Comparison of ENCODE assay signal across 36 cellular contexts in the genomic region with DNA sequence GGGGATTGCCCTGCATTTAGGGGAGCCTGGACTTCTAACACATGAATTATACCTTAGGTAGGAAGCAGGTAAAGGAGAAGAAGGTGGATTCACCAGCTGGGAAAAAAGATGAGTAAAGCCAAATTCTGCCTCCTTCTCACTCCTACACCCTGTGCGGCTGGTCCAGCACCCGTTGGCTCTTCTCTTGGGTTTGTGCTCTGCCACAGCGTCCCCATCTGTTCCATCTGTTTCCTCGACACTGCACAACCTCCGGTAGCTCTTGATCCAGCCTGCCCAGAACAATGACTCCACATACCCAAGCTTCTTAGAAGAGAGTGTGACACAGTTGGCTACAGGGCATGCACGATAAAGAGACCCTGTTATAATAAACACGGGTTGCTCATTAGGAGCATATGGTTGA. TPM values are rescaled to one million over a fixed set of nuclear protein-coding genes. Genes with fewer than 3 reads are reported as not detected.
"Had no signal": no experiment of that assay in that cellular context is flagged by ENCODE, and none has a peak within 500 bp of the region (broad histone marks: within the 10 kb centered on the region; RNA-seq: fewer than 3 reads in every experiment).

No MANE protein-coding gene starts in this region.

- H3K27me3 Mint-ChIP-seq: activated B cell treated with CpG ODN at 0.5 μM for 24 hours; activated CD4-positive, alpha-beta memory T cell treated with anti-CD3 and anti-CD28 coated beads, Interleukin-2, amount 10 ng/mL, durations not matched to agents 7 days and 5 days; activated CD8-positive, alpha-beta memory T cell treated with anti-CD3 and anti-CD28 coated beads, Interleukin-2, amount 10 ng/mL, durations not matched to agents 7 days and 5 days; central memory CD8-positive, alpha-beta T cell had no signal

- FAIRE-seq: astrocyte, RCC 7860 had no signal

- H3K4me1 Mint-ChIP-seq: activated B cell treated with CpG ODN at 0.5 μM for 24 hours; activated CD4-positive, alpha-beta memory T cell treated with anti-CD3 and anti-CD28 coated beads, Interleukin-2, amount 10 ng/mL, durations not matched to agents 7 days and 5 days; activated CD8-positive, alpha-beta memory T cell treated with anti-CD3 and anti-CD28 coated beads, Interleukin-2, amount 10 ng/mL, durations not matched to agents 7 days and 5 days; central memory CD8-positive, alpha-beta T cell had no signal

- H3K4me3 Mint-ChIP-seq: activated B cell treated with CpG ODN at 0.5 μM for 24 hours; activated CD4-positive, alpha-beta memory T cell treated with anti-CD3 and anti-CD28 coated beads, Interleukin-2, amount 10 ng/mL, durations not matched to agents 7 days and 5 days; activated CD8-positive, alpha-beta memory T cell treated with anti-CD3 and anti-CD28 coated beads, Interleukin-2, amount 10 ng/mL, durations not matched to agents 7 days and 5 days; central memory CD8-positive, alpha-beta T cell had no signal

- H3K9me3 Mint-ChIP-seq: activated B cell treated with CpG ODN at 0.5 μM for 24 hours; activated CD4-positive, alpha-beta memory T cell treated with anti-CD3 and anti-CD28 coated beads, Interleukin-2, amount 10 ng/mL, durations not matched to agents 7 days and 5 days; activated naive CD4-positive, alpha-beta T cell treated with anti-CD3 and anti-CD28 coated beads, Interleukin-2, amount 50 U/mL, for 72 hours had no signal

- H3K27ac Mint-ChIP-seq: activated B cell treated with CpG ODN at 0.5 μM for 24 hours; activated CD4-positive, alpha-beta memory T cell treated with anti-CD3 and anti-CD28 coated beads, Interleukin-2, amount 10 ng/mL, durations not matched to agents 7 days and 5 days; activated CD8-positive, alpha-beta memory T cell treated with anti-CD3 and anti-CD28 coated beads, Interleukin-2, amount 10 ng/mL, durations not matched to agents 7 days and 5 days; activated naive CD4-positive, alpha-beta T cell treated with anti-CD3 and anti-CD28 coated beads, Interleukin-2, amount 50 U/mL, for 72 hours had no signal

- H3K27ac ChIP-seq: adrenal gland, brain microvascular endothelial cell, cardiac muscle cell, PC-9, RWPE1, VCaP had no signal

- H3K9me3 ChIP-seq: adrenal gland had no signal

- DNase-seq: activated B cell treated with CpG ODN at 0.5 μM for 24 hours; activated CD4-positive, alpha-beta memory T cell treated with anti-CD3 and anti-CD28 coated beads, Interleukin-2, amount 10 ng/mL, durations not matched to agents 7 days and 5 days; activated CD4-positive, alpha-beta T cell treated with anti-CD3 and anti-CD28 coated beads for 4 hours; activated CD4-positive, CD25-positive, alpha-beta regulatory T cell treated with anti-CD3 and anti-CD28 coated beads, Interleukin-2, amount 50 U/mL, for 72 hours; activated CD8-positive, alpha-beta memory T cell treated with anti-CD3 and anti-CD28 coated beads for 24 hours; activated CD8-positive, alpha-beta memory T cell treated with anti-CD3 and anti-CD28 coated beads, Interleukin-2, amount 10 ng/mL, durations not matched to agents 7 days and 5 days; activated CD8-positive, alpha-beta memory T cell treated with anti-CD3 and anti-CD28 coated beads, Interleukin-2, amount 50 U/mL, for 48 hours; activated effector memory CD4-positive, alpha-beta T cell treated with anti-CD3 and anti-CD28 coated beads, Interleukin-2, amount 50 U/mL, for 16 hours; activated naive CD4-positive, alpha-beta T cell treated with Interleukin-2 at 50 U/mL for 16 hours; activated T-cell treated with anti-CD3 and anti-CD28 coated beads, Interleukin-2, amount 50 U/mL, for 48 hours; brain microvascular endothelial cell; Karpas-422; KBM-7; NCI-H1436; NCI-H187; NCI-H2029 treated with DMSO at 0.1 percent for 48 hours; NCI-H2107; NCI-H2171; NCI-H774; SIG-M5; T-helper 1 cell; T-helper 2 cell; T-helper 9 cell had no signal

- H3K4me1 ChIP-seq: adrenal gland had no signal

- H3K36me3 ChIP-seq: adrenal gland, brain microvascular endothelial cell, cardiac muscle cell had no signal

- ATAC-seq: activated CD8-positive, alpha-beta memory T cell treated with anti-CD3 and anti-CD28 coated beads, Interleukin-2, amount 10 ng/mL, durations not matched to agents 7 days and 5 days; activated naive CD4-positive, alpha-beta T cell treated with anti-CD3 and anti-CD28 coated beads, Interleukin-2, amount 50 U/mL, for 72 hours had no signal

- H3K4me3 ChIP-seq: adrenal gland, cardiac muscle cell, PC-9 had no signal

- H3K27me3 ChIP-seq: adrenal gland, brain microvascular endothelial cell, cardiac muscle cell had no signal

- H3K36me3 Mint-ChIP-seq: activated CD8-positive, alpha-beta memory T cell treated with anti-CD3 and anti-CD28 coated beads, Interleukin-2, amount 10 ng/mL, durations not matched to agents 7 days and 5 days; activated naive CD4-positive, alpha-beta T cell treated with anti-CD3 and anti-CD28 coated beads, Interleukin-2, amount 50 U/mL, for 72 hours had no signal

RNA-seq across cellular contexts. Expression of a gene that starts 32.0 kb away (rescaled TPM):
- total RNA-seq: activated B cell treated with CpG ODN at 0.5 μM for 24 hours; activated CD4-positive, alpha-beta memory T cell treated with anti-CD3 and anti-CD28 coated beads, Interleukin-2, amount 10 ng/mL, durations not matched to agents 7 days and 5 days; activated CD8-positive, alpha-beta memory T cell treated with anti-CD3 and anti-CD28 coated beads, Interleukin-2, amount 10 ng/mL, durations not matched to agents 7 days and 5 days; activated naive CD4-positive, alpha-beta T cell treated with anti-CD3 and anti-CD28 coated beads, Interleukin-2, amount 50 U/mL, for 72 hours; adrenal gland; astrocyte; cardiac muscle cell; MCF 10A; OCI-LY7; PC-9; Right ventricle myocardium inferior; SK-MEL-5 had no signal
- polyA plus RNA-seq: adrenal gland, cardiac muscle cell had no signal
